ENCODE assay signal across 30 cellular contexts in genomic region chr15:87527875-87528274, GRCh38.
"Had no signal": no experiment of that assay in that cellular context is flagged by ENCODE, and none has a peak within 500 bp of the region (broad histone marks: within the 10 kb centered on the region; RNA-seq: fewer than 3 reads in every experiment).

No MANE protein-coding gene starts in this region.

- DNase-seq: activated CD4-positive, alpha-beta memory T cell treated with anti-CD3 and anti-CD28 coated beads, Interleukin-2, amount 10 ng/mL, durations not matched to agents 7 days and 5 days; activated CD4-positive, alpha-beta T cell treated with anti-CD3 and anti-CD28 coated beads for 1 hour; activated CD4-positive, alpha-beta T cell treated with anti-CD3 and anti-CD28 coated beads for 48 hours; activated CD4-positive, CD25-positive, alpha-beta regulatory T cell; activated CD8-positive, alpha-beta memory T cell treated with anti-CD3 and anti-CD28 coated beads for 24 hours; activated effector memory CD4-positive, alpha-beta T cell treated with anti-CD3 and anti-CD28 coated beads, Interleukin-2, amount 50 U/mL, for 16 hours; activated naive CD4-positive, alpha-beta T cell; activated naive CD4-positive, alpha-beta T cell treated with anti-CD3 and anti-CD28 coated beads, Interleukin-2, amount 50 U/mL, for 16 hours; activated naive CD8-positive, alpha-beta T cell treated with anti-CD3 and anti-CD28 coated beads for 36 hours; activated T-cell treated with anti-CD3 and anti-CD28 coated beads, Interleukin-2, amount 50 U/mL, for 1 hour; activated T-cell treated with anti-CD3 and anti-CD28 coated beads, Interleukin-2, amount 50 U/mL, for 72 hours; amniotic stem cell; aorta; KG1; NCI-H1105; NCI-H1417 treated with DMSO at 0.1 percent for 48 hours; NCI-H1930; NCI-H2081 treated with DMSO at 0.1 percent for 48 hours; NCI-H524 treated with DMSO at 0.1 percent for 48 hours; Peyer's patch; Right ventricle myocardium superior; RPMI8226; SW 1271; T-helper 1 cell; T-helper 2 cell; T-helper 9 cell had no signal

- H3K9me3 Mint-ChIP-seq: activated naive CD8-positive, alpha-beta T cell treated with anti-CD3 and anti-CD28 coated beads for 36 hours; activated T-helper 17 cell treated with anti-CD3 and anti-CD28 coated beads, Interleukin-2, amount 50 U/mL, for 72 hours; central memory CD8-positive, alpha-beta T cell had no signal

- H3K4me1 ChIP-seq: Peyer's patch had no signal

- H3K27me3 ChIP-seq: cardiac muscle cell, Peyer's patch had no signal

- H3K27me3 Mint-ChIP-seq: activated CD4-positive, alpha-beta memory T cell treated with anti-CD3 and anti-CD28 coated beads, Interleukin-2, amount 10 ng/mL, durations not matched to agents 7 days and 5 days; activated naive CD8-positive, alpha-beta T cell treated with anti-CD3 and anti-CD28 coated beads for 36 hours; activated T-helper 17 cell treated with anti-CD3 and anti-CD28 coated beads, Interleukin-2, amount 50 U/mL, for 72 hours; central memory CD8-positive, alpha-beta T cell had no signal

- ATAC-seq: activated T-cell treated with anti-CD3 and anti-CD28 coated beads, Interleukin-2, amount 50 U/mL, for 72 hours; activated T-helper 17 cell treated with anti-CD3 and anti-CD28 coated beads, Interleukin-2, amount 50 U/mL, for 72 hours had no signal

- H3K27ac ChIP-seq: cardiac muscle cell, Peyer's patch, WERI-Rb-1 had no signal

- H3K36me3 ChIP-seq: cardiac muscle cell, Peyer's patch, WERI-Rb-1 had no signal

- H3K4me3 ChIP-seq: cardiac muscle cell, Peyer's patch had no signal

- H3K9me3 ChIP-seq: Peyer's patch had no signal

- H3K36me3 Mint-ChIP-seq: activated naive CD8-positive, alpha-beta T cell treated with anti-CD3 and anti-CD28 coated beads for 36 hours had no signal

- H3K27ac Mint-ChIP-seq: activated CD4-positive, alpha-beta memory T cell treated with anti-CD3 and anti-CD28 coated beads, Interleukin-2, amount 10 ng/mL, durations not matched to agents 7 days and 5 days; activated naive CD8-positive, alpha-beta T cell treated with anti-CD3 and anti-CD28 coated beads for 36 hours; activated T-cell treated with anti-CD3 and anti-CD28 coated beads, Interleukin-2, amount 50 U/mL, for 72 hours; activated T-helper 17 cell treated with anti-CD3 and anti-CD28 coated beads, Interleukin-2, amount 50 U/mL, for 72 hours had no signal

- H3K4me1 Mint-ChIP-seq: activated CD4-positive, alpha-beta memory T cell treated with anti-CD3 and anti-CD28 coated beads, Interleukin-2, amount 10 ng/mL, durations not matched to agents 7 days and 5 days; activated naive CD8-positive, alpha-beta T cell treated with anti-CD3 and anti-CD28 coated beads for 36 hours; activated T-helper 17 cell treated with anti-CD3 and anti-CD28 coated beads, Interleukin-2, amount 50 U/mL, for 72 hours; central memory CD8-positive, alpha-beta T cell had no signal

- H3K4me3 Mint-ChIP-seq: activated CD4-positive, alpha-beta memory T cell treated with anti-CD3 and anti-CD28 coated beads, Interleukin-2, amount 10 ng/mL, durations not matched to agents 7 days and 5 days; activated naive CD8-positive, alpha-beta T cell treated with anti-CD3 and anti-CD28 coated beads for 36 hours; activated T-cell treated with anti-CD3 and anti-CD28 coated beads, Interleukin-2, amount 50 U/mL, for 72 hours; activated T-helper 17 cell treated with anti-CD3 and anti-CD28 coated beads, Interleukin-2, amount 50 U/mL, for 72 hours; central memory CD8-positive, alpha-beta T cell had no signal
